ENCODE assay signal across 18 cellular contexts in the genomic region with DNA sequence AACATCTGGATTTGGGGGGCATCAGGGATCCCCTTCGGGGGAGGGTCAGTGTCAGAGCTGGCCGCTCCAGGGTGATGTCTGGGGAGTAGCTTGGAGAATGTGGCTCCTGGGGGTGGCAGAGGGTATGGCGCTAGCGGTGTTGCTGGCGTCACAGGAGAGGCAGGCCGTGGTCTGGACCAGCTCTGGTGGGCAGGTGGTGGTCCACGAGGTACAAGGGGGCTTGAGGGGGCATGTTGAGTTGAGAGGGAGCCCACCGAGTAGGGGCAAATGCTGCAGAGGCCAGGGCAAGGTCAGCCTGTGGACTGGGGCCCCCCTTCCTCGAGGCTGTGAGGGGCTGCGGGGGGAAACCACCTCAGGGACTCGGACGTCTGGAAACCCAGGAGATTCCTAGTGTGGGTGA.
"Had no signal": no experiment of that assay in that cellular context is flagged by ENCODE, and none has a peak within 500 bp of the region (broad histone marks: within the 10 kb centered on the region; RNA-seq: fewer than 3 reads in every experiment).

No MANE protein-coding gene starts in this region.

- H3K9me3 Mint-ChIP-seq: naive thymus-derived CD4-positive, alpha-beta T cell; nephron progenitor cell had no signal

- H3K4me1 ChIP-seq: gastrocnemius medialis had no signal

- H3K27me3 ChIP-seq: gastrocnemius medialis, heart right ventricle, tibial artery, upper lobe of left lung, vagina had no signal

- H3K36me3 ChIP-seq: gastrocnemius medialis had no signal

- H3K27me3 Mint-ChIP-seq: naive thymus-derived CD4-positive, alpha-beta T cell had no signal

- ATAC-seq: esophagus mucosa; gastrocnemius medialis; heart right ventricle; left lobe of liver; naive thymus-derived CD4-positive, alpha-beta T cell; right cardiac atrium had no signal

- H3K4me3 ChIP-seq: coronary artery, gastrocnemius medialis, heart right ventricle, tibial artery, upper lobe of left lung, vagina had no signal

- H3K27ac ChIP-seq: coronary artery, gastrocnemius medialis, heart right ventricle, tibial artery, upper lobe of left lung, vagina had no signal

- H3K4me3 Mint-ChIP-seq: naive thymus-derived CD4-positive, alpha-beta T cell had no signal

- H3K27ac Mint-ChIP-seq: naive thymus-derived CD4-positive, alpha-beta T cell; nephron progenitor cell had no signal

- DNase-seq: effector CD4-positive, alpha-beta T cell; gastrocnemius medialis; heart right ventricle; hypothalamus; mammary epithelial cell; naive thymus-derived CD4-positive, alpha-beta T cell; nephron progenitor cell; posterior cingulate gyrus; small intestine; stimulated activated CD4-positive, alpha-beta T cell treated with anti-CD3 and anti-CD28 coated beads, Interleukin-12 subunit alpha, Interleukin-12 subunit beta, amount 100 ng/mL, for 4 hours; stimulated activated naive CD4-positive, alpha-beta T cell treated with Interleukin-2 at 50 U/mL for 16 hours; tibial artery had no signal

- H3K9me3 ChIP-seq: gastrocnemius medialis, heart right ventricle, tibial artery, upper lobe of left lung, vagina had no signal
